In genomic region chr16:19130852-19131808, GRCh38 we compare ENCODE assay signal across 8 cellular contexts. TPM values are rescaled to one million over a fixed set of nuclear protein-coding genes. Genes with fewer than 3 reads are reported as not detected.
A peak's percentile ranks its signal among the peaks of the same experiment; 100 is the strongest.
DNase-seq lines count a peak whose midpoint lies in the region; ATAC-seq and TF ChIP-seq lines count a peak whose summit lies in the region.

No MANE protein-coding gene starts in this region.

- no peak for TF ChIP-seq RAD21 in HCT116 (IDR thresholded peaks at IDR 0.05; ENCODE audit: low read depth)

- H4K91ac ChIP-seq in neuronal stem cell (ENCODE audit: low read depth, low read length, poor library complexity), result no peak overlapping the region

- H3K36me3 ChIP-seq in HCT116 (ENCODE audit: control insufficient read depth in 1 of 2, insufficient read depth in 2 of 2, low read length in 2 of 2) (no peaks in the 10 kb centered on the region), neuronal stem cell (replicated peaks in 1 of 2; ENCODE audit: control insufficient read depth in 2 of 2, insufficient read depth in 2 of 2, low read length in 2 of 2) (no peaks in the 10 kb centered on the region)

- no peaks in the 10 kb centered on the region for H3K79me1 ChIP-seq in neuronal stem cell (ENCODE audit: low read depth, low read length)

- H3K27ac ChIP-seq in 22Rv1, result peak overlapping the region; percentile 19; the same call in 1 of the 2 replicates
- peak overlapping the region; percentile 80 for H3K27ac ChIP-seq in HCT116 (ENCODE audit: low read depth, low read length)
- H3K27ac ChIP-seq in neuronal stem cell (replicated peaks; ENCODE audit: low read length), result no peak overlapping the region

- H3K4me1 ChIP-seq in HCT116 (ENCODE audit: control insufficient read depth in 1 of 2, insufficient read depth in 2 of 2, low read length in 2 of 2) (peaks cover 51 to 61% of the 10 kb centered on the region in 2 experiments), neuronal stem cell (ENCODE audit: control insufficient read depth in 2 of 2, insufficient read depth in 1 of 2, low read depth in 1 of 2, low read length in 2 of 2) (peaks cover 0 to 13% of the 10 kb centered on the region in 2 donors)

- no peaks in the 10 kb centered on the region for H3K9me3 Mint-ChIP-seq in naive thymus-derived CD8-positive, alpha-beta T cell

- H3K27ac Mint-ChIP-seq in T-helper 17 cell, result no peak overlapping the region
- H3K27ac Mint-ChIP-seq in naive thymus-derived CD8-positive, alpha-beta T cell, result peak overlapping the region in 1 of 10 donors; percentile 38

- H3K27me3 ChIP-seq in HCT116 (ENCODE audit: insufficient read depth, low read length) (no peaks in the 10 kb centered on the region), neuronal stem cell (ENCODE audit: control insufficient read depth in 3 of 3, insufficient read depth in 3 of 3, low read depth in 1 of 3, low read length in 3 of 3) (no peaks in the 10 kb centered on the region)

- H3K4me1 Mint-ChIP-seq in T-helper 17 cell, result peaks cover 8% of the 10 kb centered on the region
- peaks cover 7 to 19% (median 11%) of the 10 kb centered on the region in 4 donors for H3K4me1 Mint-ChIP-seq in naive thymus-derived CD8-positive, alpha-beta T cell

- no peak overlapping the region for H3K4ac ChIP-seq in neuronal stem cell (ENCODE audit: low read length)

- WGBS in neuronal stem cell (ENCODE audit: extremely low coverage in 2 of 2, insufficient read length in 2 of 2, insufficient replicate concordance in 1 of 2), 2 donors, result no CpG with 5 or more reads among the region's 11 CpGs

- H2AFZ ChIP-seq in HCT116 (ENCODE audit: low read depth, low read length, poor library complexity, severe bottlenecking) (peak overlapping the region; percentile 77), neuronal stem cell (ENCODE audit: low read length) (peak overlapping the region; percentile 90)

- no peaks in the 10 kb centered on the region for H4K20me1 ChIP-seq in HCT116 (ENCODE audit: insufficient read depth)

- H3K23ac ChIP-seq in neuronal stem cell (ENCODE audit: low read depth, low read length, poor library complexity), result no peak overlapping the region

- intact Hi-C loops in HCT116 (cut with micrococcal nuclease), result no loop called here

- peak overlapping the region; percentile 78 for H3K4me3 Mint-ChIP-seq in T-helper 17 cell
- H3K4me3 Mint-ChIP-seq in naive thymus-derived CD8-positive, alpha-beta T cell, result peak overlapping the region in 3 of 10 donors; percentile 11 to 50 (median 42)

- no peak overlapping the region for H2AK5ac ChIP-seq in neuronal stem cell (ENCODE audit: low read depth, low read length)

- no peak overlapping the region for H3K14ac ChIP-seq in neuronal stem cell (ENCODE audit: low read length)

- CTCF ChIA-PET in HCT116 (lab: Charles Lee), result interaction anchor here (1.8 kb wide), 1 partner anchor 17 kb away, joined by 5 read pairs; the partner anchor contains the start of gene ITPRIPL2

- DNase-seq in HCT116 (ENCODE audit: low read depth, low spot score) (no peak), T-helper 17 cell (no peak), fibroblast of mammary gland (ENCODE audit: low read depth) (peak; percentile 91), neuronal stem cell (ENCODE audit: low spot score) (no peak)
- no peak for DNase-seq in naive thymus-derived CD8-positive, alpha-beta T cell

- no peaks in the 10 kb centered on the region for H3K36me3 Mint-ChIP-seq in T-helper 17 cell (ENCODE audit: low read depth)
- no peaks in the 10 kb centered on the region for H3K36me3 Mint-ChIP-seq in naive thymus-derived CD8-positive, alpha-beta T cell

- H2BK12ac ChIP-seq in neuronal stem cell (ENCODE audit: low read length), result no peak overlapping the region

- no peak overlapping the region for H4K8ac ChIP-seq in neuronal stem cell (ENCODE audit: low read depth, low read length)

- peaks cover 4% of the 10 kb centered on the region for H3K27me3 Mint-ChIP-seq in T-helper 17 cell
- peaks cover 0 to under 1% (median 0%) of the 10 kb centered on the region in 5 donors for H3K27me3 Mint-ChIP-seq in naive thymus-derived CD8-positive, alpha-beta T cell

- ATAC-seq in HCT116 (peak; percentile 73), T-helper 17 cell (no peak), GM19351 (IDR thresholded peaks at IDR 0.05; ENCODE audit: unreplicated experiment) (no peak), HG03045 (IDR thresholded peaks at IDR 0.05; ENCODE audit: unreplicated experiment) (no peak)
- no peak for ATAC-seq in naive thymus-derived CD8-positive, alpha-beta T cell

- BruUV-seq in HCT116 (replicated peaks; lab: Mats Ljungman, UMichigan), result no TSS peak

- H2BK120ac ChIP-seq in neuronal stem cell (ENCODE audit: low read depth, low read length), result no peak overlapping the region

- H2BK5ac ChIP-seq in neuronal stem cell (ENCODE audit: low read length), result no peak overlapping the region

- H3K18ac ChIP-seq in neuronal stem cell (ENCODE audit: low read length), result no peak overlapping the region

- TF ChIP-seq CTCF in 22Rv1 (IDR thresholded peaks at IDR 0.05), result no peak
- no peak for TF ChIP-seq CTCF in HCT116 (IDR thresholded peaks at IDR 0.05 in 2 of 3, conservative IDR thresholded peaks at IDR 0.05 in 1 of 3; ENCODE audit: borderline replicate concordance in 1 of 3, insufficient read depth in 1 of 3, low read depth in 2 of 3, low read length in 2 of 3)
- no peak for TF ChIP-seq CTCF in fibroblast of mammary gland (conservative IDR thresholded peaks at IDR 0.05; ENCODE audit: control insufficient read depth, insufficient read depth, low read depth, low read length)

- H3K9ac ChIP-seq in HCT116 (ENCODE audit: low read length), result peak overlapping the region; percentile 44
- H3K9ac ChIP-seq in neuronal stem cell (ENCODE audit: low read depth, low read length, poor library complexity), result no peak overlapping the region

- RAD21 ChIA-PET in HCT116 (lab: Charles Lee; ENCODE audit: low non-redundant PET in 1 of 2, low total read pairs in 2 of 2, uncharacterized antibody in 2 of 2, unreplicated experiment in 2 of 2), result no interaction called here

- H3K9me2 ChIP-seq in HCT116 (ENCODE audit: insufficient read depth), result no peaks in the 10 kb centered on the region

- no peak overlapping the region for H2BK15ac ChIP-seq in neuronal stem cell (ENCODE audit: low read length)

- H3K4me3 ChIP-seq in HCT116 (replicated peaks in 1 of 2; ENCODE audit: low read depth in 1 of 2, low read length in 2 of 2), result peak overlapping the region in 1 of 2 experiments; percentile 40; a peak in 2 of 4 replicates
- no peak overlapping the region for H3K4me3 ChIP-seq in fibroblast of mammary gland (ENCODE audit: control insufficient read depth, low read depth, low read length)
- no peak overlapping the region for H3K4me3 ChIP-seq in neuronal stem cell (ENCODE audit: low read length in 2 of 2)

- TF ChIP-seq POLR2A in HCT116 (IDR thresholded peaks at IDR 0.05; ENCODE audit: borderline replicate concordance, extremely low read depth, insufficient read depth, insufficient read length), result no peak

- H3K79me2 ChIP-seq in HCT116 (ENCODE audit: insufficient read depth, low read length), result no peaks in the 10 kb centered on the region

- H3K9me3 ChIP-seq in HCT116 (ENCODE audit: control insufficient read depth in 1 of 2, insufficient read depth in 1 of 2, low read depth in 1 of 2, low read length in 2 of 2), result peaks cover 0 to 5% of the 10 kb centered on the region in 2 experiments; a peak in 1 of 4 replicates
- H3K9me3 ChIP-seq in T-helper 17 cell (ENCODE audit: control insufficient read depth, low read length, poor library complexity, severe bottlenecking), result no peaks in the 10 kb centered on the region
- H3K9me3 ChIP-seq in neuronal stem cell (replicated peaks in 1 of 2; ENCODE audit: control insufficient read depth in 2 of 2, insufficient read depth in 1 of 2, low read depth in 1 of 2, low read length in 2 of 2), result peaks cover 0 to 2% of the 10 kb centered on the region in 2 donors

- peak overlapping the region; percentile 78 for H3K4me2 ChIP-seq in HCT116 (ENCODE audit: low read length)
- H3K4me2 ChIP-seq in neuronal stem cell (ENCODE audit: insufficient read depth, low read length, poor library complexity, severe bottlenecking), result no peak overlapping the region

- POLR2A ChIA-PET in HCT116 (lab: Charles Lee), result interaction anchor here (1.0 to 1.6 kb wide), 5 partner anchors 8 to 36 kb away, joined by 3 to 6 read pairs (median 4); no protein-coding TSS in a partner anchor
- POLR2A ChIA-PET in naive thymus-derived CD8-positive, alpha-beta T cell (lab: Charles Lee), result no interaction called here

TF ChIP-seq in HCT116, 20 proteins besides CTCF, POLR2A, EP300 and RAD21 (continues in another document):
- TF ChIP-seq MAX (IDR thresholded peaks at IDR 0.05) (peak; percentile 73), ZFX (IDR thresholded peaks at IDR 0.05) (no peak), FOSL1 (IDR thresholded peaks at IDR 0.05; ENCODE audit: low read depth) (peak; percentile 77), ELF1 (IDR thresholded peaks at IDR 0.05; ENCODE audit: borderline replicate concordance, low read depth) (no peak; the same call in 1 of the 2 replicates), SRF (IDR thresholded peaks at IDR 0.05; ENCODE audit: low read depth) (no peak; the same call in 1 of the 2 replicates), SIN3A (IDR thresholded peaks at IDR 0.05; ENCODE audit: low read depth) (no peak; the same call in 1 of the 2 replicates), CBX3 (IDR thresholded peaks at IDR 0.05; ENCODE audit: low read depth) (peak; percentile 78; the same call in 1 of the 2 replicates), EGR1 (IDR thresholded peaks at IDR 0.05; ENCODE audit: low read depth) (peak; percentile 75), TCF7L2 (IDR thresholded peaks at IDR 0.05; ENCODE audit: borderline replicate concordance, extremely low read depth, insufficient read depth, insufficient read length) (peak; percentile 57), ATF3 (IDR thresholded peaks at IDR 0.05) (no peak)

RNA-seq across cellular contexts. Expression of gene ITPRIPL2, which starts 17.4 kb away (rescaled TPM):
- total RNA-seq in HCT116 (2021; ENCODE audit: unreplicated experiment), result 67.9 TPM
- polyA plus RNA-seq in HCT116 (2012), result 22.8 and 25.2 TPM in 2 replicates
- total RNA-seq in T-helper 17 cell, result 1 to 10 TPM in 1 of 2 donors, under 1 TPM in 1; 0.85 to 2.0 TPM
- polyA plus RNA-seq in neuronal stem cell (2013, experiment 1 of 2), result 3.2 TPM
- 3.5 TPM for polyA plus RNA-seq in neuronal stem cell (2013, experiment 2 of 2)
- total RNA-seq in naive thymus-derived CD8-positive, alpha-beta T cell, result under 1 TPM; 0.13 to 0.14 TPM
- polyA plus RNA-seq in naive thymus-derived CD8-positive, alpha-beta T cell, result under 1 TPM in 2 of 3 donors, not detected in 1; 0.20 to 0.23 TPM

RNA-seq across cellular contexts. Expression of gene SYT17, which starts 36.9 kb away (rescaled TPM):
- 10.3 TPM for total RNA-seq in HCT116 (2021; ENCODE audit: unreplicated experiment)
- polyA plus RNA-seq in HCT116 (2012), result 10.5 and 12.9 TPM in 2 replicates
- under 1 TPM in 1 of 2 donors, not detected in 1; 0.97 TPM for total RNA-seq in T-helper 17 cell
- 19.4 TPM for polyA plus RNA-seq in neuronal stem cell (2013, experiment 1 of 2)
- polyA plus RNA-seq in neuronal stem cell (2013, experiment 2 of 2), result 21.3 TPM
- total RNA-seq in naive thymus-derived CD8-positive, alpha-beta T cell, result under 1 TPM; 0.52 to 0.62 TPM
- not detected for polyA plus RNA-seq in naive thymus-derived CD8-positive, alpha-beta T cell

Comparison
In these comparisons a context has a peak if more than half of its experiments do, and no peak if none do; other contexts are left out.
1. RNA of gene ITPRIPL2, which starts 17.4 kb away (total RNA-seq): 67.9 TPM in HCT116 (single experiment); 0.85 to 2.0 TPM in T-helper 17 cell and 0.13 to 0.14 TPM in naive thymus-derived CD8-positive, alpha-beta T cell; every median in the first group is over 10 times any median in the second.